Comparison of ENCODE assay signal across 18 cellular contexts in genomic region chr7:4707980-4708411, GRCh38. TPM values are rescaled to one million over a fixed set of nuclear protein-coding genes. Genes with fewer than 3 reads are reported as not detected.
DNase-seq lines count a peak whose midpoint lies in the region; TF ChIP-seq lines count a peak whose summit lies in the region.
"Had no signal": no experiment of that assay in that cellular context is flagged by ENCODE, and none has a peak within 500 bp of the region (broad histone marks: within the 10 kb centered on the region; RNA-seq: fewer than 3 reads in every experiment).

No MANE protein-coding gene starts in this region.

- H3K9me3 ChIP-seq in HAP-1, result no peaks in the 10 kb centered on the region
- H3K9me3 ChIP-seq in sigmoid colon, result no peaks in the 10 kb centered on the region
- H3K9me3 ChIP-seq: suprapubic skin had no signal

- H3K27me3 ChIP-seq in HAP-1 (ENCODE audit: low read depth), result no peaks in the 10 kb centered on the region
- no peaks in the 10 kb centered on the region for H3K27me3 ChIP-seq in sigmoid colon
- H3K27me3 ChIP-seq: suprapubic skin had no signal

- H3K27ac Mint-ChIP-seq in chondrocyte (ENCODE audit: unreplicated experiment), result peak overlapping the region; percentile 72
- H3K27ac Mint-ChIP-seq: activated CD4-positive, alpha-beta T cell treated with anti-CD3 and anti-CD28 coated beads, Interleukin-2, amount 10 ng/mL, durations not matched to agents 7 days and 5 days; B cell; HFFc6 had no signal

- peak; percentile 72 to 87 for DNase-seq in HAP-1 (ENCODE audit: low spot score in 2 of 2)
- no peak for DNase-seq in chondrocyte (ENCODE audit: low spot score)
- DNase-seq in iPS-NIHi7 (ENCODE audit: extremely low spot score), result peak; percentile 76
- DNase-seq in sigmoid colon, result no peak
- DNase-seq in activated CD8-positive, alpha-beta memory T cell treated with anti-CD3 and anti-CD28 coated beads, Interleukin-2, amount 50 U/mL, for 4 hours, result no peak
- no peak for DNase-seq in RPMI8226
- no peak for DNase-seq in activated CD4-positive, alpha-beta T cell treated with anti-CD3 and anti-CD28 coated beads, Interleukin-2, amount 50 U/mL, for 4 hours
- no peak for DNase-seq in globus pallidus (ENCODE audit: low spot score)
- DNase-seq: activated CD4-positive, alpha-beta T cell treated with anti-CD3 and anti-CD28 coated beads, Interleukin-2, amount 10 ng/mL, durations not matched to agents 7 days and 5 days; HFFc6; Kasumi-1; naive B cell; NCI-H1694; NCI-H446 treated with DMSO at 0.1 percent for 48 hours; stimulated activated CD4-positive, alpha-beta T cell treated with anti-CD3 and anti-CD28 coated beads, Interleukin-1b, Interleukin-23, amount 100 ng/mL, for 48 hours had no signal

- TF ChIP-seq EP300 in sigmoid colon (IDR thresholded peaks at IDR 0.05), result no peak

- intact Hi-C loops in sigmoid colon (cut with DNase I), result no loop called here

- in situ Hi-C loops in HAP-1 (cut with MboI; ENCODE audit: low sequenced_read_pairs), result no loop called here

- TF ChIP-seq POLR2A in sigmoid colon (IDR thresholded peaks at IDR 0.05), result no peak

- H3K27me3 Mint-ChIP-seq in chondrocyte (ENCODE audit: low read depth), result no peaks in the 10 kb centered on the region
- H3K27me3 Mint-ChIP-seq: activated CD4-positive, alpha-beta T cell treated with anti-CD3 and anti-CD28 coated beads, Interleukin-2, amount 10 ng/mL, durations not matched to agents 7 days and 5 days; B cell; naive B cell had no signal

- 91 to 93% methylated on average over 12 of the region's 12 CpGs for WGBS in sigmoid colon, 2 donors

- H3K36me3 Mint-ChIP-seq in chondrocyte (ENCODE audit: low read depth), result peaks cover 5% of the 10 kb centered on the region

- peaks cover 76% of the 10 kb centered on the region for H3K4me1 Mint-ChIP-seq in chondrocyte (ENCODE audit: low read depth)

- H3K27ac ChIP-seq in sigmoid colon, result peak overlapping the region in 3 of 4 donors; percentile 44 to 71 (median 65)
- H3K27ac ChIP-seq: HL-60, suprapubic skin had no signal

- peaks cover 24% of the 10 kb centered on the region for H3K4me1 ChIP-seq in HAP-1
- peaks cover 0 to 68% (median 59%) of the 10 kb centered on the region in 4 donors for H3K4me1 ChIP-seq in sigmoid colon

- no peak overlapping the region for H3K4me3 Mint-ChIP-seq in chondrocyte (ENCODE audit: unreplicated experiment)
- H3K4me3 Mint-ChIP-seq: activated CD4-positive, alpha-beta T cell treated with anti-CD3 and anti-CD28 coated beads, Interleukin-2, amount 10 ng/mL, durations not matched to agents 7 days and 5 days; B cell; HFFc6; naive B cell had no signal

- TF ChIP-seq CTCF in chondrocyte (IDR thresholded peaks at IDR 0.05), result no peak
- no peak for TF ChIP-seq CTCF in sigmoid colon (IDR thresholded peaks at IDR 0.05)

- no peaks in the 10 kb centered on the region; the same call in 1 of the 2 replicates for H3K36me3 ChIP-seq in HAP-1 (replicated peaks)
- no peaks in the 10 kb centered on the region for H3K36me3 ChIP-seq in sigmoid colon

- H3K9me3 Mint-ChIP-seq in chondrocyte (ENCODE audit: low read depth), result no peaks in the 10 kb centered on the region
- H3K9me3 Mint-ChIP-seq: activated CD4-positive, alpha-beta T cell treated with anti-CD3 and anti-CD28 coated beads, Interleukin-2, amount 10 ng/mL, durations not matched to agents 7 days and 5 days; HFFc6; naive B cell had no signal

- H3K4me3 ChIP-seq in HAP-1 (peak overlapping the region; percentile 17; the same call in 1 of the 2 replicates), sigmoid colon (no peak overlapping the region)
- H3K4me3 ChIP-seq: suprapubic skin had no signal

RNA-seq across cellular contexts. Expression of gene FOXK1, which starts 25.9 kb away (rescaled TPM):
- total RNA-seq in chondrocyte (53.3 to 78.3 TPM (median 77.9 TPM) in 3 replicates), sigmoid colon (10 to 100 TPM; 15.8 to 47.1 (median 18.0) TPM)
- 10 to 100 TPM in 1 of 3 donors, 1 to 10 TPM in 2; 1.8 to 18.1 (median 3.0) TPM for polyA plus RNA-seq in sigmoid colon

Comparison
In these comparisons a context has a peak if more than half of its experiments do, and no peak if none do; other contexts are left out.
1. DNase-seq: peak in HAP-1 (2 of 2) and iPS-NIHi7 (single experiment); none in chondrocyte (single experiment), sigmoid colon (single experiment), activated CD8-positive, alpha-beta memory T cell treated with anti-CD3 and anti-CD28 coated beads, Interleukin-2, amount 50 U/mL, for 4 hours (single experiment), RPMI8226 (single experiment), activated CD4-positive, alpha-beta T cell treated with anti-CD3 and anti-CD28 coated beads, Interleukin-2, amount 50 U/mL, for 4 hours (0 of 2) and globus pallidus (single experiment).